8 cellular contexts compared by ENCODE assay signal in genomic region chr19:16627928-16628182, GRCh38. TPM values are rescaled to one million over a fixed set of nuclear protein-coding genes. Genes with fewer than 3 reads are reported as not detected.
DNase-seq lines count a peak whose midpoint lies in the region; ATAC-seq and TF ChIP-seq lines count a peak whose summit lies in the region.

No MANE protein-coding gene starts in this region.

- H3K27me3 Mint-ChIP-seq in CD14-positive monocyte (ENCODE audit: low read depth in 3 of 3): peaks cover 0 to 1% (median 0%) of the 10 kb centered on the region in 3 donors
- H3K27me3 Mint-ChIP-seq in endodermal cell (ENCODE audit: insufficient read depth): no peaks in the 10 kb centered on the region

- no peak for ATAC-seq in HG03457 (IDR thresholded peaks at IDR 0.05; ENCODE audit: unreplicated experiment)
- no peak for ATAC-seq in HG03378 (IDR thresholded peaks at IDR 0.05; ENCODE audit: unreplicated experiment)

- H3K27me3 ChIP-seq in NT2/D1 (ENCODE audit: insufficient read depth, insufficient read length) (no peaks in the 10 kb centered on the region), endodermal cell (ENCODE audit: control insufficient read depth, insufficient read depth, low read length, poor library complexity, severe bottlenecking) (no peaks in the 10 kb centered on the region), neutrophil (no peaks in the 10 kb centered on the region)

- DNase-seq in CD14-positive monocyte (ENCODE audit: low spot score) (no peak), NT2/D1 (ENCODE audit: low read depth, low spot score) (no peak), endodermal cell (peak; percentile 56), SW 1271 (lab: John Stamatoyannopoulos, UW) (no peak), NCI-H446 (lab: John Stamatoyannopoulos, UW) (no peak)

- TF ChIP-seq CTCF in CD14-positive monocyte (IDR thresholded peaks at IDR 0.05) (no peak), endodermal cell (conservative IDR thresholded peaks at IDR 0.05) (no peak), neutrophil (IDR thresholded peaks at IDR 0.05) (no peak)

- WGBS in endodermal cell (ENCODE audit: insufficient coverage in 1 of 2, insufficient read length in 1 of 2), 2 experiments: 0% methylated on average over 38 of the region's 38 CpGs; no CpG with 5 or more reads in 1 of the 2 experiments

- intact Hi-C loops in CD14-positive monocyte (cut with micrococcal nuclease): loop anchor here (2.0 to 5.0 kb wide), 5 partner anchors 33 to 57 kb away; partner anchors contain the start of genes SMIM7 (in 2 of the 2), TMEM38A (in 2 of the 2) and SLC35E1 (in 1 of the 2)

- peaks cover 3% of the 10 kb centered on the region for H3K4me1 ChIP-seq in NT2/D1 (ENCODE audit: insufficient read depth, insufficient read length)
- H3K4me1 ChIP-seq in endodermal cell (ENCODE audit: control insufficient read depth, insufficient read depth, low read length): peaks cover 5% of the 10 kb centered on the region
- H3K4me1 ChIP-seq in neutrophil (ENCODE audit: control insufficient read depth in 1 of 2, insufficient read depth in 1 of 2, low read depth in 1 of 2, low read length in 1 of 2): peaks cover 43 to 48% of the 10 kb centered on the region in 2 experiments

- no peak overlapping the region for H3K27ac ChIP-seq in endodermal cell (ENCODE audit: low read depth, low read length)
- H3K27ac ChIP-seq in neutrophil: peak overlapping the region; percentile 89

- H3K4me3 ChIP-seq in NT2/D1 (ENCODE audit: insufficient read length, low read depth) (peak overlapping the region; percentile 92), endodermal cell (ENCODE audit: low read length) (peak overlapping the region; percentile 86), neutrophil (ENCODE audit: low read depth in 1 of 2, low read length in 1 of 2) (peak overlapping the region; percentile 86 to 93)

- H3K36me3 Mint-ChIP-seq in CD14-positive monocyte (peaks cover 43 to 54% of the 10 kb centered on the region in 2 donors), endodermal cell (ENCODE audit: low read depth) (peaks cover 20% of the 10 kb centered on the region)

- H3K9me3 Mint-ChIP-seq in CD14-positive monocyte (no peaks in the 10 kb centered on the region), endodermal cell (no peaks in the 10 kb centered on the region)

- H3K36me3 ChIP-seq in NT2/D1 (ENCODE audit: insufficient read depth, insufficient read length, low read length) (peaks cover 48% of the 10 kb centered on the region), endodermal cell (ENCODE audit: control insufficient read depth, insufficient read depth, low read length) (peaks cover 40% of the 10 kb centered on the region), neutrophil (peaks cover 35% of the 10 kb centered on the region)

- H3K4me3 Mint-ChIP-seq in CD14-positive monocyte (peak overlapping the region; percentile 96), endodermal cell (peak overlapping the region; percentile 93)

- peak overlapping the region; percentile 98 for H3K9ac ChIP-seq in NT2/D1 (ENCODE audit: insufficient read length, low read depth)
- H3K9ac ChIP-seq in endodermal cell (ENCODE audit: extremely low read depth, low read length, poor library complexity, severe bottlenecking): peak overlapping the region; percentile 58

- H3K4me1 Mint-ChIP-seq in CD14-positive monocyte (peaks cover 32% of the 10 kb centered on the region), endodermal cell (peaks cover 27% of the 10 kb centered on the region)

- H3K27ac Mint-ChIP-seq in CD14-positive monocyte (peak overlapping the region in 1 of 7 donors; percentile 55), endodermal cell (no peak overlapping the region)

- H3K9me3 ChIP-seq in NT2/D1 (ENCODE audit: insufficient read depth, low read length) (no peaks in the 10 kb centered on the region), endodermal cell (ENCODE audit: control insufficient read depth, low read length) (no peaks in the 10 kb centered on the region), neutrophil (no peaks in the 10 kb centered on the region)

RNA-seq across cellular contexts. Expression of gene MED26, which starts 0.1 kb away (rescaled TPM):
- polyA plus RNA-seq in CD14-positive monocyte: 1 to 10 TPM; 1.1 to 2.1 TPM
- 10 to 100 TPM; 10.8 to 11.8 TPM for total RNA-seq in endodermal cell
- 6.3 TPM for polyA plus RNA-seq in endodermal cell (2013, experiment 1 of 2)
- polyA plus RNA-seq in endodermal cell (2013, experiment 2 of 2): 7.2 TPM

RNA-seq across cellular contexts. Expression of gene SMIM7, which starts 32.1 kb away (rescaled TPM):
- polyA plus RNA-seq in CD14-positive monocyte: 10 to 100 TPM; 86.7 to 91.7 TPM
- total RNA-seq in endodermal cell: 10 to 100 TPM; 57.6 to 91.4 TPM
- polyA plus RNA-seq in endodermal cell (2013, experiment 1 of 2): 72.8 TPM
- 68.6 TPM for polyA plus RNA-seq in endodermal cell (2013, experiment 2 of 2)

RNA-seq across cellular contexts. Expression of gene TMEM38A, which starts 33.1 kb away (rescaled TPM):
- polyA plus RNA-seq in CD14-positive monocyte: 10 to 100 TPM; 10.6 to 21.6 TPM
- 1 to 10 TPM; 5.1 to 6.8 TPM for total RNA-seq in endodermal cell
- 2.9 TPM for polyA plus RNA-seq in endodermal cell (2013, experiment 1 of 2)
- polyA plus RNA-seq in endodermal cell (2013, experiment 2 of 2): 2.2 TPM

RNA-seq across cellular contexts. Expression of gene SLC35E1, which starts 55.6 kb away (rescaled TPM):
- 10 to 100 TPM; 12.1 to 13.5 TPM for polyA plus RNA-seq in CD14-positive monocyte
- total RNA-seq in endodermal cell: 10 to 100 TPM; 26.6 to 30.6 TPM
- 24.8 TPM for polyA plus RNA-seq in endodermal cell (2013, experiment 1 of 2)
- 25.5 TPM for polyA plus RNA-seq in endodermal cell (2013, experiment 2 of 2)
